Comparison of ENCODE assay signal across 20 cellular contexts in the genomic region with DNA sequence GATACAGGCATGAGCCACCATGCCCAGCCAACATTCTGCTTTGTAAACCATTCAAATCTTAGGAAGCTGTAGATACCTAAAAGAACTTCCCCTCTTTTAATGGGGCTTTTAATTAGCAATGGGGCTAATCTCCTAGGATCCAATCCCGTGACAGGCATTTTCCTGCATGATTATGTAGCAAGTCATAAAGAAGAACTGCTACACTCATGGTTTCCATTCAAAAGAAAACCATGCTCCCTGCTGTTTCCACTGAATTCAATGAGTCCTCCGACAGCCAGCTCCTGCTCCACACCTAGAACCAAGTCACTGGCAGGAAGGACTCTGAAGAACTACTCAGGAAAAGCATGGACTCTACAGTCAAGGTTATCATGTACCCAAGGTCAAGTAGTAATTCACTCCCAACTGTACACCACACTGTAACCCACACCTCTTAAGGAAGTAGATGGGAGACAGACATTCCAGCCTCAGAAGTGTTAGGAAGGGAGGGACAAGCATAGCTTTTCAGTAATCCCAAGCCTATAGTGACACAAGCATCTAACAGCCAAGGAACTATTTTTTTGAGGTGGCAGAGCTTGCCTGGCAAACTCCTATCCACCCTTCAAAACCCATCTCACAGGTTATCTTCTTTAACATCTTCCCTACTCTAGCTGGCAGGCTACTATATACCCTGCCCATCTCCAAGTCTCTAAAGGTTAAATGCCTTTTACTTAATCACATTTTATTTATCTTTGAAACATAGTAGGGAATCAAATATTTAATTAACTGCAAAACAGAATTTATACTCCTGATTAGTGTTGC. TPM values are rescaled to one million over a fixed set of nuclear protein-coding genes. Genes with fewer than 3 reads are reported as not detected.
DNase-seq lines count a peak whose midpoint lies in the region; ATAC-seq and TF ChIP-seq lines count a peak whose summit lies in the region.
"Had no signal": no experiment of that assay in that cellular context is flagged by ENCODE, and none has a peak within 500 bp of the region (broad histone marks: within the 10 kb centered on the region; RNA-seq: fewer than 3 reads in every experiment).

No MANE protein-coding gene starts in this region.

- H3K27me3 Mint-ChIP-seq in osteocyte (ENCODE audit: unreplicated experiment): no peaks in the 10 kb centered on the region
- H3K27me3 Mint-ChIP-seq: stimulated activated naive CD8-positive, alpha-beta T cell treated with anti-CD3 and anti-CD28 coated beads, Interleukin-15, Interleukin-2, amounts not matched to agents 100 ng/mL and 50 ng/mL, for 24 hours had no signal

- peak overlapping the region; percentile 14 for H3K27ac ChIP-seq in A673 (ENCODE audit: low read depth, low read length, poor library complexity, severe bottlenecking)
- H3K27ac ChIP-seq: neutrophil, VCaP had no signal

- no peak overlapping the region for H3K4me3 ChIP-seq in A673 (ENCODE audit: low read depth, low read length, poor library complexity, severe bottlenecking)
- H3K4me3 ChIP-seq: GM12878 had no signal

- CTCF ChIA-PET in A673 (lab: Charles Lee): no interaction called here

- intact Hi-C loops in A673 (cut with micrococcal nuclease; ENCODE audit: unreplicated experiment): no loop called here

- H3K4me1 Mint-ChIP-seq in osteocyte (ENCODE audit: unreplicated experiment): peaks cover 64% of the 10 kb centered on the region
- H3K4me1 Mint-ChIP-seq: IgD-negative memory B cell had no signal

- BruUV-seq in A673 (replicated peaks; lab: Mats Ljungman, UMichigan): no TSS peak

- H3K4me1 ChIP-seq in A673 (ENCODE audit: insufficient read depth, low read length, poor library complexity, severe bottlenecking): peaks cover 29% of the 10 kb centered on the region

- peak overlapping the region; percentile 11 for H3K27ac Mint-ChIP-seq in osteocyte (ENCODE audit: unreplicated experiment)
- H3K27ac Mint-ChIP-seq: activated naive CD4-positive, alpha-beta T cell treated with anti-CD3 and anti-CD28 coated beads, Interleukin-2, amount 50 U/mL, for 72 hours; effector memory CD8-positive, alpha-beta T cell; IgD-negative memory B cell; stimulated activated naive CD8-positive, alpha-beta T cell treated with anti-CD3 and anti-CD28 coated beads, Interleukin-15, Interleukin-2, amounts not matched to agents 100 ng/mL and 50 ng/mL, for 24 hours had no signal

- no peak overlapping the region for H3K4me3 Mint-ChIP-seq in osteocyte (ENCODE audit: unreplicated experiment)
- H3K4me3 Mint-ChIP-seq: effector memory CD8-positive, alpha-beta T cell; IgD-negative memory B cell; stimulated activated naive CD8-positive, alpha-beta T cell treated with anti-CD3 and anti-CD28 coated beads, Interleukin-15, Interleukin-2, amounts not matched to agents 100 ng/mL and 50 ng/mL, for 24 hours had no signal

- POLR2A ChIA-PET in A673 (lab: Charles Lee; ENCODE audit: low non-redundant PET): no interaction called here

- no peaks in the 10 kb centered on the region for H3K9me3 ChIP-seq in A673 (ENCODE audit: low read depth, low read length, poor library complexity, severe bottlenecking)
- H3K9me3 ChIP-seq: ascending aorta, neutrophil had no signal

- no peaks in the 10 kb centered on the region for H3K27me3 ChIP-seq in A673 (replicated peaks; ENCODE audit: insufficient read depth, low read depth, low read length, poor library complexity)
- H3K27me3 ChIP-seq: ascending aorta, neutrophil had no signal

- DNase-seq in A673 (ENCODE audit: low spot score): peak; percentile 79
- DNase-seq in kidney tubule cell (ENCODE audit: low spot score): peak; percentile 14
- no peak for DNase-seq in osteocyte (ENCODE audit: extremely low spot score, unreplicated experiment)
- DNase-seq in DMS153 treated with DMSO at 0.1 percent for 48 hours (lab: John Stamatoyannopoulos, UW; ENCODE audit: unreplicated experiment): no peak
- DNase-seq in stimulated activated CD4-positive, alpha-beta T cell treated with anti-CD3 and anti-CD28 coated beads, Interleukin-2, amount 100 ng/mL, for 48 hours: no peak
- DNase-seq: DMS79; effector memory CD8-positive, alpha-beta T cell; NCI-H524 treated with DMSO at 0.1 percent for 48 hours; stimulated activated CD4-positive, alpha-beta T cell treated with anti-CD3 and anti-CD28 coated beads, Interleukin-4, amount 100 ng/mL, for 24 hours; T-helper 2 cell had no signal

- ATAC-seq in SK-N-SH treated with all-trans-retinoic acid at 6 μM for 48 hours (no peak), HG03460 (IDR thresholded peaks at IDR 0.05; ENCODE audit: unreplicated experiment) (no peak)
- no peak for ATAC-seq in activated CD4-positive, CD25-positive, alpha-beta regulatory T cell treated with anti-CD3 and anti-CD28 coated beads, Interleukin-2, amount 50 U/mL, for 24 hours
- ATAC-seq: activated naive CD4-positive, alpha-beta T cell treated with anti-CD3 and anti-CD28 coated beads, Interleukin-2, amount 50 U/mL, for 72 hours; effector memory CD8-positive, alpha-beta T cell; GM12878 had no signal

- TF ChIP-seq CTCF in A673 (conservative IDR thresholded peaks at IDR 0.05; ENCODE audit: low read depth, low read length): no peak
- no peak for TF ChIP-seq CTCF in osteocyte (IDR thresholded peaks at IDR 0.05)

- peaks cover 21% of the 10 kb centered on the region for H3K36me3 Mint-ChIP-seq in osteocyte (ENCODE audit: unreplicated experiment)
- H3K36me3 Mint-ChIP-seq: activated naive CD4-positive, alpha-beta T cell treated with anti-CD3 and anti-CD28 coated beads, Interleukin-2, amount 50 U/mL, for 72 hours had no signal

- peaks cover 15% of the 10 kb centered on the region for H3K36me3 ChIP-seq in A673 (ENCODE audit: insufficient read depth, low read length, poor library complexity, severe bottlenecking)

- H3K9me3 Mint-ChIP-seq in osteocyte (ENCODE audit: unreplicated experiment): peaks cover 1% of the 10 kb centered on the region
- H3K9me3 Mint-ChIP-seq: effector memory CD8-positive, alpha-beta T cell had no signal

TF ChIP-seq in SK-N-SH treated with all-trans-retinoic acid at 6 μM for 48 hours, 23 proteins besides CTCF, POLR2A, EP300 and RAD21:
- TF ChIP-seq, protein P1, sequence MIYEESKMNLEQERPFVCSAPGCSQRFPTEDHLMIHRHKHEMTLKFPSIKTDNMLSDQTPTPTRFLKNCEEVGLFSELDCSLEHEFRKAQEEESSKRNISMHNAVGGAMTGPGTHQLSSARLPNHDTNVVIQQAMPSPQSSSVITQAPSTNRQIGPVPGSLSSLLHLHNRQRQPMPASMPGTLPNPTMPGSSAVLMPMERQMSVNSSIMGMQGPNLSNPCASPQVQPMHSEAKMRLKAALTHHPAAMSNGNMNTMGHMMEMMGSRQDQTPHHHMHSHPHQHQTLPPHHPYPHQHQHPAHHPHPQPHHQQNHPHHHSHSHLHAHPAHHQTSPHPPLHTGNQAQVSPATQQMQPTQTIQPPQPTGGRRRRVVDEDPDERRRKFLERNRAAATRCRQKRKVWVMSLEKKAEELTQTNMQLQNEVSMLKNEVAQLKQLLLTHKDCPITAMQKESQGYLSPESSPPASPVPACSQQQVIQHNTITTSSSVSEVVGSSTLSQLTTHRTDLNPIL (CRISPR knock-in tag; IDR thresholded peaks at IDR 0.05; ENCODE audit: low read depth): no peak
- TF ChIP-seq BACH2 (CRISPR knock-in tag; IDR thresholded peaks at IDR 0.05; ENCODE audit: borderline replicate concordance) (no peak), ZFP3 (CRISPR knock-in tag; IDR thresholded peaks at IDR 0.05) (peak; percentile 99), CSDC2 (CRISPR knock-in tag; IDR thresholded peaks at IDR 0.05) (no peak)
TF ChIP-seq in SK-N-SH treated with all-trans-retinoic acid at 6 μM for 48 hours: peak in this region for 1.

RNA-seq across cellular contexts. Expression of gene CTBP2, which starts 47.5 kb away (rescaled TPM):
- total RNA-seq in A673 (2021) (77.8 and 81.7 TPM in 2 replicates), osteocyte (125 and 127 TPM in 2 replicates)

Comparison
In these comparisons a context has a peak if more than half of its experiments do, and no peak if none do; other contexts are left out.
1. DNase-seq: peak in A673 (single experiment) and kidney tubule cell (single experiment); none in osteocyte (single experiment), DMS153 treated with DMSO at 0.1 percent for 48 hours (single experiment) and stimulated activated CD4-positive, alpha-beta T cell treated with anti-CD3 and anti-CD28 coated beads, Interleukin-2, amount 100 ng/mL, for 48 hours (0 of 2).